ENCODE assay signal across 1 cellular context in the genomic region with DNA sequence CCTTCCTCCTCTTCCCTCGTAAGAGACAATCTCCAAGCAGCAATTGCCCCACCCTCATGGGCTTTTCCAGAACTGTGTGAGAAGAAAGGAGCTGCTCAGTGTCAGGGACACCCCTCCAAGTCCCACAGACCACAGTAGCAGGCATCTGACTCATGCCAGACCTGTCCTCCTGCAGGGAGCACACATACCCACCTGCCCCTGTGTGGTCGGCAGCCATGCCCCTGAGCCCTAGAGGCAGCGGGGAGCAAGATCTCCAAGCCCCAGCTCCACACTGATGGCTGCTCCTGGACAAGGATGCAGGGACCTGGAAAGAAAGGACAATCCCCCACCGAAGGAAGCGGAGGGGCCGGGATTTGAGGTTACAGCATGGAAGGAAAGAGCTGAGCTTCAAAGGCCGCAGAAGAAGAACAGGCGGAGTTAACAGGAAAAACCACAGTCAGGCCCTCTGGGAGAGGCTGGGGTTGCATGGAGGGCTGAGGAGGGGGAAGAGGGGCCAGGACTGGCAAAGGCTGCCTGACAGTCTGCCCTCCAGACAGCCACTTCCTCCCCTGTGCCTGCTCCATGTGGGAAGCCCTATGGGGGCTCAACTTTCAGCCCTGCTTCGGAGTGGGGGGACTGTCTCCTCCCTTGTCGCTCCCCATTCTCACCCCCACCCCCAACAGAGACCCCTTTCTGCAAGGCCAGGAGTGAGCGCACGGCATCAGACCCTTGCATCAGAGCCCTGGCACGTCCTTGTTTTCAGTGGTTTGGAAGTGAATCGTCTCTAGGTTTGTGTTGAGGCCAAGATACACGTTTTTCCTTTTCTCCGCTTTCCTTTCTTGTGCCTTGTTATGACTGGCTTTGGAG.
A peak's percentile ranks its signal among the peaks of the same experiment; 100 is the strongest.
TF ChIP-seq lines count a peak whose summit lies in the region.

No MANE protein-coding gene starts in this region.

TF ChIP-seq in K562, 482 proteins besides CTCF, POLR2A, EP300 and RAD21:
- TF ChIP-seq, protein P1, sequence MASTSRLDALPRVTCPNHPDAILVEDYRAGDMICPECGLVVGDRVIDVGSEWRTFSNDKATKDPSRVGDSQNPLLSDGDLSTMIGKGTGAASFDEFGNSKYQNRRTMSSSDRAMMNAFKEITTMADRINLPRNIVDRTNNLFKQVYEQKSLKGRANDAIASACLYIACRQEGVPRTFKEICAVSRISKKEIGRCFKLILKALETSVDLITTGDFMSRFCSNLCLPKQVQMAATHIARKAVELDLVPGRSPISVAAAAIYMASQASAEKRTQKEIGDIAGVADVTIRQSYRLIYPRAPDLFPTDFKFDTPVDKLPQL (IDR thresholded peaks at IDR 0.05; ENCODE audit: extremely low read depth, insufficient read length), result no peak
- 0 out of 2 replicates have a peak, but pooled peaks have one; percentile 38 for TF ChIP-seq MED1 (CRISPR knock-in tag; IDR thresholded peaks at IDR 0.05; ENCODE audit: borderline replicate concordance)
